In genomic region chr18:9838144-9838877, GRCh38 we compare ENCODE assay signal across 1 cellular context.
TF ChIP-seq lines count a peak whose summit lies in the region.

No MANE protein-coding gene starts in this region.

TF ChIP-seq in SK-N-SH treated with all-trans-retinoic acid at 6 μM for 48 hours, 23 proteins besides CTCF, POLR2A, EP300 and RAD21 (continued from another document):
- TF ChIP-seq TSHZ2 (CRISPR knock-in tag; IDR thresholded peaks at IDR 0.05): no peak
- no peak for TF ChIP-seq CREB5 (CRISPR knock-in tag; IDR thresholded peaks at IDR 0.05; ENCODE audit: low read depth)
- TF ChIP-seq ZFP30 (CRISPR knock-in tag; IDR thresholded peaks at IDR 0.05): no peak
- TF ChIP-seq CSDC2 (CRISPR knock-in tag; IDR thresholded peaks at IDR 0.05): no peak
- TF ChIP-seq PATZ1 (CRISPR knock-in tag; IDR thresholded peaks at IDR 0.05; ENCODE audit: borderline replicate concordance): no peak
- TF ChIP-seq ISL1 (CRISPR knock-in tag; IDR thresholded peaks at IDR 0.05): no peak
- no peak for TF ChIP-seq ZNF8 (CRISPR knock-in tag; IDR thresholded peaks at IDR 0.05)
- TF ChIP-seq ZC3H10 (CRISPR knock-in tag; IDR thresholded peaks at IDR 0.05): no peak
- no peak for TF ChIP-seq TOX (CRISPR knock-in tag; IDR thresholded peaks at IDR 0.05; ENCODE audit: borderline replicate concordance)
- TF ChIP-seq OSR1 (CRISPR knock-in tag; IDR thresholded peaks at IDR 0.05): no peak
